1 cellular context compared by ENCODE assay signal in genomic region chr1:51729824-51730284, GRCh38.
TF ChIP-seq lines count a peak whose summit lies in the region.

No MANE protein-coding gene starts in this region.

TF ChIP-seq in HepG2, 621 proteins besides CTCF, POLR2A, EP300 and RAD21 (continued from another document and continues in another):
- TF ChIP-seq ZNF431 (CRISPR knock-in tag; IDR thresholded peaks at IDR 0.05; ENCODE audit: borderline replicate concordance, low read depth) (0 out of 2 replicates have a peak, but pooled peaks have one; percentile 12), ZNF251 (CRISPR knock-in tag; IDR thresholded peaks at IDR 0.05) (no peak), PHF20 (CRISPR knock-in tag; IDR thresholded peaks at IDR 0.05) (0 out of 2 replicates have a peak, but pooled peaks have one; percentile 4), RBFOX2 (IDR thresholded peaks at IDR 0.05; ENCODE audit: low read depth, low read length) (peak; percentile 57), ZNF629 (CRISPR knock-in tag; conservative IDR thresholded peaks at IDR 0.05) (0 out of 2 replicates have a peak, but pooled peaks have one; percentile 5), POLR2G (IDR thresholded peaks at IDR 0.05; ENCODE audit: low read depth, low read length) (peak; percentile 74; the same call in 1 of the 2 replicates), ZNF776 (CRISPR knock-in tag; IDR thresholded peaks at IDR 0.05) (no peak), ZNF687 (CRISPR knock-in tag; IDR thresholded peaks at IDR 0.05) (peak; percentile 60), RXRB (CRISPR knock-in tag; IDR thresholded peaks at IDR 0.05; ENCODE audit: borderline replicate concordance) (no peak), HIC2 (CRISPR knock-in tag; IDR thresholded peaks at IDR 0.05; ENCODE audit: low read depth) (no peak), ATF1 (CRISPR knock-in tag; IDR thresholded peaks at IDR 0.05) (no peak), TFE3 (CRISPR knock-in tag; IDR thresholded peaks at IDR 0.05) (0 out of 2 replicates have a peak, but pooled peaks have one; percentile 9), ZNF652 (CRISPR knock-in tag; IDR thresholded peaks at IDR 0.05; ENCODE audit: borderline replicate concordance, low read depth) (no peak), ZNF770 (CRISPR knock-in tag; IDR thresholded peaks at IDR 0.05) (peak; percentile 85), TAF1 (CRISPR knock-in tag; IDR thresholded peaks at IDR 0.05) (peak; percentile 67; the same call in 1 of the 2 replicates), POLR2AphosphoS5 (IDR thresholded peaks at IDR 0.05; ENCODE audit: low read depth, low read length) (peak; percentile 59; the same call in 1 of the 2 replicates), REL (CRISPR knock-in tag; conservative IDR thresholded peaks at IDR 0.05) (no peak), ZGPAT (CRISPR knock-in tag; IDR thresholded peaks at IDR 0.05) (peak; percentile 71; the same call in 1 of the 2 replicates), HNRNPK (IDR thresholded peaks at IDR 0.05; ENCODE audit: low read depth, low read length, poor library complexity, severe bottlenecking) (peak; percentile 51), CBX1 (IDR thresholded peaks at IDR 0.05; ENCODE audit: low read depth) (no peak), ZBTB7B (CRISPR knock-in tag; IDR thresholded peaks at IDR 0.05) (peak; percentile 70), REST (IDR thresholded peaks at IDR 0.05; ENCODE audit: borderline replicate concordance in 1 of 2, low read depth in 1 of 2, low read length in 2 of 2) (0 out of 4 replicates have a peak, but pooled peaks of 1 of the 2 experiments have one; percentile 18), EED (CRISPR knock-in tag; IDR thresholded peaks at IDR 0.05) (no peak), ZNF230 (CRISPR knock-in tag; IDR thresholded peaks at IDR 0.05) (peak; percentile 48; the same call in 1 of the 2 replicates), ARID4A (CRISPR knock-in tag; IDR thresholded peaks at IDR 0.05; ENCODE audit: borderline replicate concordance) (peak; percentile 25; the same call in 1 of the 2 replicates), AGO2 (optimal IDR thresholded peaks at IDR 0.05; ENCODE audit: low read depth, low read length) (peak; percentile 82), PHF8 (CRISPR knock-in tag; IDR thresholded peaks at IDR 0.05) (peak; percentile 79), ZBTB46 (CRISPR knock-in tag; IDR thresholded peaks at IDR 0.05; ENCODE audit: borderline replicate concordance) (peak; percentile 9; the same call in 1 of the 2 replicates), HNRNPH1 (optimal IDR thresholded peaks at IDR 0.05; ENCODE audit: low read depth, low read length) (peak; percentile 40)
